In genomic region chr2:70083344-70084156, GRCh38 we compare ENCODE assay signal across 8 cellular contexts. TPM values are rescaled to one million over a fixed set of nuclear protein-coding genes. Genes with fewer than 3 reads are reported as not detected.
A peak's percentile ranks its signal among the peaks of the same experiment; 100 is the strongest.
DNase-seq lines count a peak whose midpoint lies in the region; ATAC-seq and TF ChIP-seq lines count a peak whose summit lies in the region.

No MANE protein-coding gene starts in this region.

- ATAC-seq in HG03457 (IDR thresholded peaks at IDR 0.05; ENCODE audit: unreplicated experiment) (peak; percentile 34), foreskin keratinocyte (peak; percentile 76), GM21528 (IDR thresholded peaks at IDR 0.05; ENCODE audit: low FRiP score, unreplicated experiment) (no peak), HG03045 (IDR thresholded peaks at IDR 0.05; ENCODE audit: unreplicated experiment) (no peak), GM19397 (IDR thresholded peaks at IDR 0.05; ENCODE audit: unreplicated experiment) (no peak)

- peak; percentile 79 for DNase-seq in activated CD4-positive, alpha-beta T cell treated with anti-CD3 and anti-CD28 coated beads for 48 hours
- DNase-seq in foreskin keratinocyte: peak; percentile 94 to 97
- peak in 2 of 3 donors; percentile 47 to 62 for DNase-seq in stimulated activated CD4-positive, alpha-beta T cell treated with anti-CD3 and anti-CD28 coated beads, TNF-alpha, amount 100 ng/mL, for 48 hours (ENCODE audit: low read depth in 3 of 3)

- H3K27me3 ChIP-seq in foreskin keratinocyte: no peaks in the 10 kb centered on the region

- H3K27ac ChIP-seq in foreskin keratinocyte: peak overlapping the region; percentile 81

- TF ChIP-seq POLR2A in GM19193 (IDR thresholded peaks at IDR 0.05; ENCODE audit: extremely low read depth, insufficient read depth, insufficient read length): peak; percentile 24

- TF ChIP-seq CTCF in foreskin keratinocyte (conservative IDR thresholded peaks at IDR 0.05): no peak

- H3K4me1 ChIP-seq in foreskin keratinocyte: peaks cover 48% of the 10 kb centered on the region

RNA-seq across cellular contexts. Expression of gene PCBP1, which starts 3.7 kb away (rescaled TPM):
- 115 and 138 TPM in 2 replicates for total RNA-seq in foreskin keratinocyte
- polyA plus RNA-seq in foreskin keratinocyte: 288 and 309 TPM in 2 replicates

Comparison
In these comparisons a context has a peak if more than half of its experiments do, and no peak if none do; other contexts are left out.
1. ATAC-seq: peak in HG03457 (single experiment) and foreskin keratinocyte (single experiment); none in GM21528 (single experiment), HG03045 (single experiment) and GM19397 (single experiment).
2. Peak in every context shown above with its lines, with median percentiles within 50 percentile points of each other: DNase-seq.